Comparison of ENCODE assay signal across 24 cellular contexts in the genomic region with DNA sequence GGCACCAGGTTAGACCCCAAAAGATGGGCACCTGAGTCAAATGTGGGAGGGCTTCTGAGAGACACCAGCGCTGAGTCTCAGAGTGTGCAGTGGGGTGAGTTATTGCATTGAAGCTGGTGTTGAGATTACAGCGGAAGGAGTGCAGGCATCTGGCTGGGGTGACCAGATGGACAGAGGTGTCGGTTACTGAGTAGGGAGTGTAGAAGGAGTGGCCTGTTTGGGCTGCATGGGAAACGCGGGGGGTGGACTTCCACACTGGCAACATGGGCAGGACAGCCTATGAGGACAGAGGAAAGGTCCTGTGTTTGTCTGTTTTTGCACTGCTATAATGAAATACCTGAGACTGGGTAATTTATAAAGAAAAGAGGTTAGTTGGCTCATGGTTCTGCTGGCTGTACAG. TPM values are rescaled to one million over a fixed set of nuclear protein-coding genes. Genes with fewer than 3 reads are reported as not detected.
DNase-seq lines count a peak whose midpoint lies in the region; ATAC-seq and TF ChIP-seq lines count a peak whose summit lies in the region.
"Had no signal": no experiment of that assay in that cellular context is flagged by ENCODE, and none has a peak within 500 bp of the region (broad histone marks: within the 10 kb centered on the region; RNA-seq: fewer than 3 reads in every experiment).

No MANE protein-coding gene starts in this region.

- no peak for TF ChIP-seq CTCF in breast epithelium (IDR thresholded peaks at IDR 0.05)

- H3K27me3 Mint-ChIP-seq in central memory CD8-positive, alpha-beta T cell = no peaks in the 10 kb centered on the region
- H3K27me3 Mint-ChIP-seq in natural killer cell treated with Interleukin-12 subunit alpha and Interleukin-12 subunit beta and Interleukin-15 and Interleukin-18, amount 100 ng/mL, for 72 hours = no peaks in the 10 kb centered on the region
- H3K27me3 Mint-ChIP-seq: CD4-positive, CD25-positive, alpha-beta regulatory T cell had no signal

- no peaks in the 10 kb centered on the region for H3K27me3 ChIP-seq in breast epithelium
- H3K27me3 ChIP-seq: BE2C, Peyer's patch had no signal

- intact Hi-C loops in breast epithelium (cut with DNase I; ENCODE audit: low total_unique reads) = no loop called here

- H3K36me3 ChIP-seq in breast epithelium = no peaks in the 10 kb centered on the region
- H3K36me3 ChIP-seq: BE2C, Peyer's patch had no signal

- no peak for ATAC-seq in central memory CD8-positive, alpha-beta T cell (replicated peaks; ENCODE audit: extremely low read depth, poor library complexity, severe bottlenecking)
- no peak for ATAC-seq in natural killer cell treated with Interleukin-12 subunit alpha and Interleukin-12 subunit beta and Interleukin-15 and Interleukin-18, amount 100 ng/mL, for 72 hours
- ATAC-seq: HepG2, K562, SK-N-SH treated with all-trans-retinoic acid at 6 μM for 48 hours had no signal

- H3K4me3 Mint-ChIP-seq in central memory CD8-positive, alpha-beta T cell = no peak overlapping the region
- H3K4me3 Mint-ChIP-seq in natural killer cell treated with Interleukin-12 subunit alpha and Interleukin-12 subunit beta and Interleukin-15 and Interleukin-18, amount 100 ng/mL, for 72 hours = no peak overlapping the region

- peak overlapping the region; percentile 49 for H3K27ac Mint-ChIP-seq in central memory CD8-positive, alpha-beta T cell (ENCODE audit: low read depth)
- no peak overlapping the region for H3K27ac Mint-ChIP-seq in natural killer cell treated with Interleukin-12 subunit alpha and Interleukin-12 subunit beta and Interleukin-15 and Interleukin-18, amount 100 ng/mL, for 72 hours

- no peak overlapping the region for H3K4me3 ChIP-seq in breast epithelium
- H3K4me3 ChIP-seq: K562, Peyer's patch had no signal

- peak; percentile 28 for DNase-seq in activated CD8-positive, alpha-beta memory T cell treated with anti-CD3 and anti-CD28 coated beads for 24 hours
- DNase-seq in activated CD8-positive, alpha-beta memory T cell treated with anti-CD3 and anti-CD28 coated beads, Interleukin-2, amount 50 U/mL, for 4 hours = no peak
- DNase-seq in NCI-H69 (lab: John Stamatoyannopoulos, UW) = peak; percentile 9
- DNase-seq in central memory CD8-positive, alpha-beta T cell (ENCODE audit: low spot score in 2 of 2) = no peak
- DNase-seq in natural killer cell treated with Interleukin-12 subunit alpha and Interleukin-12 subunit beta and Interleukin-15 and Interleukin-18, amount 100 ng/mL, for 72 hours (ENCODE audit: low spot score) = no peak
- no peak for DNase-seq in breast epithelium (ENCODE audit: low spot score in 2 of 2)
- DNase-seq in NCI-H345 (lab: John Stamatoyannopoulos, UW) = no peak
- no peak for DNase-seq in iPS-NIHi11 (ENCODE audit: low spot score)
- DNase-seq: BE2C; CD4-positive, CD25-positive, alpha-beta regulatory T cell; DND-41; GOT3; HCEC 1CT; NCI-H1105; NCI-H146; NCI-H2081 treated with DMSO at 0.1 percent for 48 hours; NCI-H2171 treated with DMSO at 0.1 percent for 48 hours; NCI-H446; Peyer's patch had no signal

- peaks cover 6% of the 10 kb centered on the region for H3K9me3 Mint-ChIP-seq in central memory CD8-positive, alpha-beta T cell
- no peaks in the 10 kb centered on the region for H3K9me3 Mint-ChIP-seq in natural killer cell treated with Interleukin-12 subunit alpha and Interleukin-12 subunit beta and Interleukin-15 and Interleukin-18, amount 100 ng/mL, for 72 hours

- no peak overlapping the region for H3K27ac ChIP-seq in breast epithelium
- H3K27ac ChIP-seq: HL-60, Peyer's patch had no signal

- H3K4me1 Mint-ChIP-seq in central memory CD8-positive, alpha-beta T cell = peaks cover 5% of the 10 kb centered on the region
- peaks cover 23 to 25% of the 10 kb centered on the region in 2 donors for H3K4me1 Mint-ChIP-seq in natural killer cell treated with Interleukin-12 subunit alpha and Interleukin-12 subunit beta and Interleukin-15 and Interleukin-18, amount 100 ng/mL, for 72 hours (ENCODE audit: low read depth in 2 of 2)

- no peak for TF ChIP-seq POLR2A in breast epithelium (IDR thresholded peaks at IDR 0.05)

- H3K4me1 ChIP-seq in breast epithelium = no peaks in the 10 kb centered on the region
- H3K4me1 ChIP-seq: BE2C, Peyer's patch had no signal

- H3K9me3 ChIP-seq in breast epithelium = no peaks in the 10 kb centered on the region
- H3K9me3 ChIP-seq: BE2C, Peyer's patch had no signal

- H3K36me3 Mint-ChIP-seq in central memory CD8-positive, alpha-beta T cell (ENCODE audit: insufficient read depth) = peaks cover 3% of the 10 kb centered on the region
- H3K36me3 Mint-ChIP-seq in natural killer cell treated with Interleukin-12 subunit alpha and Interleukin-12 subunit beta and Interleukin-15 and Interleukin-18, amount 100 ng/mL, for 72 hours = peaks cover 18% of the 10 kb centered on the region

RNA-seq across cellular contexts. Expression of a gene that starts 45.2 kb away (rescaled TPM):
- 10 to 100 TPM; 14.7 to 20.6 TPM for total RNA-seq in natural killer cell treated with Interleukin-12 subunit alpha and Interleukin-12 subunit beta and Interleukin-15 and Interleukin-18, amount 100 ng/mL, for 72 hours
- 10 to 100 TPM in 1 of 3 donors, 1 to 10 TPM in 2; 7.5 to 21.4 (median 8.2) TPM for total RNA-seq in breast epithelium
- total RNA-seq: G401 had no signal

Comparison
In these comparisons a context has a peak if more than half of its experiments do, and no peak if none do; other contexts are left out.
1. DNase-seq: peak in activated CD8-positive, alpha-beta memory T cell treated with anti-CD3 and anti-CD28 coated beads for 24 hours (single experiment) and NCI-H69 (single experiment); none in activated CD8-positive, alpha-beta memory T cell treated with anti-CD3 and anti-CD28 coated beads, Interleukin-2, amount 50 U/mL, for 4 hours (single experiment), central memory CD8-positive, alpha-beta T cell (0 of 2), natural killer cell treated with Interleukin-12 subunit alpha and Interleukin-12 subunit beta and Interleukin-15 and Interleukin-18, amount 100 ng/mL, for 72 hours (single experiment), breast epithelium (0 of 2), NCI-H345 (single experiment) and iPS-NIHi11 (single experiment).